ENCODE assay signal across 16 cellular contexts in genomic region chr14:51086044-51086443, GRCh38. TPM values are rescaled to one million over a fixed set of nuclear protein-coding genes. Genes with fewer than 3 reads are reported as not detected.
DNase-seq lines count a peak whose midpoint lies in the region; ATAC-seq and TF ChIP-seq lines count a peak whose summit lies in the region.
"Had no signal": no experiment of that assay in that cellular context is flagged by ENCODE, and none has a peak within 500 bp of the region (broad histone marks: within the 10 kb centered on the region; RNA-seq: fewer than 3 reads in every experiment).

No MANE protein-coding gene starts in this region.

- H3K9me3 Mint-ChIP-seq in HFFc6 = no peaks in the 10 kb centered on the region

- no peaks in the 10 kb centered on the region for H3K36me3 Mint-ChIP-seq in HFFc6 (ENCODE audit: low read depth)
- H3K36me3 Mint-ChIP-seq: CD4-positive, CD25-positive, alpha-beta regulatory T cell had no signal

- TF ChIP-seq CTCF in left ventricle myocardium inferior (IDR thresholded peaks at IDR 0.05; ENCODE audit: borderline replicate concordance) = no peak
- TF ChIP-seq CTCF in transverse colon (IDR thresholded peaks at IDR 0.05) = no peak
- TF ChIP-seq CTCF in foreskin fibroblast (IDR thresholded peaks at IDR 0.05; ENCODE audit: low read depth, low read length) = no peak
- no peak for TF ChIP-seq CTCF in HFFc6 (IDR thresholded peaks at IDR 0.05)

- intact Hi-C loops in left ventricle myocardium inferior (cut with micrococcal nuclease) = no loop called here
- intact Hi-C loops in cardiac septum (cut with DNase I) = no loop called here
- intact Hi-C loops in left colon (cut with DNase I, micrococcal nuclease) = no loop called here
- intact Hi-C loops in transverse colon (cut with DNase I; ENCODE audit: low total_unique reads) = loop anchor here (2.0 kb wide), 1 partner anchor 71 kb away; no protein-coding TSS in a partner anchor

- H3K4me3 Mint-ChIP-seq in HFFc6 = no peak overlapping the region
- H3K4me3 Mint-ChIP-seq: CD4-positive, CD25-positive, alpha-beta regulatory T cell had no signal

- 28 to 35% methylated on average over 2 of the region's 2 CpGs for WGBS in transverse colon (ENCODE audit: low coverage in 1 of 2), 2 donors

- H3K27ac Mint-ChIP-seq in HFFc6 = no peak overlapping the region
- H3K27ac Mint-ChIP-seq: CD4-positive, CD25-positive, alpha-beta regulatory T cell had no signal

- TF ChIP-seq EP300 in transverse colon (IDR thresholded peaks at IDR 0.05; ENCODE audit: low read depth) = no peak

- no peak for TF ChIP-seq POLR2A in transverse colon (IDR thresholded peaks at IDR 0.05)

- H3K4me3 ChIP-seq in left ventricle myocardium inferior (no peak overlapping the region), transverse colon (no peak overlapping the region), foreskin fibroblast (ENCODE audit: low read depth in 1 of 2, low read length in 2 of 2) (no peak overlapping the region)
- H3K4me3 ChIP-seq: BLaER1 treated with 17β-estradiol and CSF1 and Interleukin-3, amounts not matched to agents 10 nM and 100 nM; HAP-1 had no signal

- DNase-seq in left ventricle myocardium inferior (no peak), cardiac septum (ENCODE audit: low spot score) (no peak), cerebellar cortex (ENCODE audit: low spot score) (peak; percentile 21), left colon (peak in 1 of 2 donors; percentile 31), transverse colon (peak; percentile 24), glomerular visceral epithelial cell (ENCODE audit: extremely low spot score) (no peak), foreskin fibroblast (no peak), HFFc6 (no peak)
- DNase-seq: CD4-positive, CD25-positive, alpha-beta regulatory T cell; DMS153; DMS79 treated with DMSO at 0.1 percent for 48 hours; EL had no signal

- peaks cover 3% of the 10 kb centered on the region for H3K4me1 ChIP-seq in left ventricle myocardium inferior
- peaks cover 4 to 34% (median 12%) of the 10 kb centered on the region in 4 donors for H3K4me1 ChIP-seq in transverse colon
- H3K4me1 ChIP-seq: BLaER1 treated with 17β-estradiol and CSF1 and Interleukin-3, amounts not matched to agents 10 nM and 100 nM had no signal

- H3K9me3 ChIP-seq in left ventricle myocardium inferior (replicated peaks) (no peaks in the 10 kb centered on the region), transverse colon (no peaks in the 10 kb centered on the region)
- H3K9me3 ChIP-seq: BLaER1 treated with 17β-estradiol and CSF1 and Interleukin-3, amounts not matched to agents 10 nM and 100 nM; HAP-1 had no signal

- peaks cover 3% of the 10 kb centered on the region; the same call in 1 of the 2 replicates for H3K27me3 Mint-ChIP-seq in HFFc6 (ENCODE audit: insufficient read depth)

- ATAC-seq in left colon = peak; percentile 84
- ATAC-seq: HepG2 had no signal

- H3K27ac ChIP-seq in left ventricle myocardium inferior (replicated peaks) (peak overlapping the region; percentile 15), transverse colon (peak overlapping the region; percentile 4 to 71 (median 60))
- H3K27ac ChIP-seq: 22Rv1; BLaER1 treated with 17β-estradiol and CSF1 and Interleukin-3, amounts not matched to agents 10 nM and 100 nM had no signal

- H3K27me3 ChIP-seq in left ventricle myocardium inferior (ENCODE audit: low read depth) (peaks cover 6% of the 10 kb centered on the region), transverse colon (no peaks in the 10 kb centered on the region)
- H3K27me3 ChIP-seq: BLaER1 treated with 17β-estradiol and CSF1 and Interleukin-3, amounts not matched to agents 10 nM and 100 nM had no signal

- no peaks in the 10 kb centered on the region for H3K4me1 Mint-ChIP-seq in HFFc6 (ENCODE audit: low read depth)
- H3K4me1 Mint-ChIP-seq: CD4-positive, CD25-positive, alpha-beta regulatory T cell had no signal

- H3K36me3 ChIP-seq in left ventricle myocardium inferior (no peaks in the 10 kb centered on the region), transverse colon (no peaks in the 10 kb centered on the region)
- H3K36me3 ChIP-seq: BLaER1 treated with 17β-estradiol and CSF1 and Interleukin-3, amounts not matched to agents 10 nM and 100 nM; HAP-1 had no signal

- in situ Hi-C loops in transverse colon (cut with MboI; ENCODE audit: low pct_ligation_motif_present in 1 of 4, low pct_unique_long_range_greater_than_20kb in 1 of 4, low sequenced_read_pairs in 3 of 4) = no loop called here

RNA-seq across cellular contexts. Expression of gene TRIM9, which starts 8.9 kb away (rescaled TPM):
- total RNA-seq in left ventricle myocardium inferior (0.27 TPM), cardiac septum (1.5 TPM), left colon (1 to 10 TPM; 3.8 to 6.2 TPM), transverse colon (10 to 100 TPM in 3 of 4 donors, 1 to 10 TPM in 1; 9.2 to 21.3 (median 16.1) TPM)
- total RNA-seq in HFFc6 (2021; fragmentation: NEBNext Ultra II Directional; extraction: Animal tissue kit (Norgen Biotek cat#: 25700)) = under 1 TPM in 1 of 6 experiments, not detected in 5; 0.05 TPM

Comparison
In these comparisons a context has a peak if more than half of its experiments do, and no peak if none do; other contexts are left out.
1. DNase-seq: peak in cerebellar cortex (single experiment) and transverse colon (single experiment); none in left ventricle myocardium inferior (single experiment), cardiac septum (single experiment), glomerular visceral epithelial cell (single experiment), foreskin fibroblast (0 of 2) and HFFc6 (single experiment).